Comparison of ENCODE assay signal across 32 cellular contexts in the genomic region with DNA sequence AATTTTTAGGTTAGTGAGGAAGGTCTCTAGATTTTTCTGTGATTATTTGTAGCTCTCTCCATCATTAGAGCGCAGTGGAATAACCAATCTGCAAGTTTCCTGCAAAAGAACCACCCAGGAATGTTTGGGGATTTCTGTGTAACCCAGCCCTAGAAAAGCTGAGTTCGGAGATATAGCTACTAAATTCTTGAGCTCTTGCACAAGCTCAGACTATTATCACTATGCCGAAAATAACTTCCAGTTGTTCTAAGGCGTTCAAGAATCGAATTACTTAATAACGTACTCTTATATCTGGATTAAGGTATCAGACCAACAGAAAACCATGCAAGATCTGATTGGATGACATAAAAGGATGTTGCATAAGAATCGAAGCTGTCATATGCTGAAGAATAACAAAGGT. TPM values are rescaled to one million over a fixed set of nuclear protein-coding genes. Genes with fewer than 3 reads are reported as not detected.
A peak's percentile ranks its signal among the peaks of the same experiment; 100 is the strongest.
DNase-seq lines count a peak whose midpoint lies in the region; ATAC-seq and TF ChIP-seq lines count a peak whose summit lies in the region.
"Had no signal": no experiment of that assay in that cellular context is flagged by ENCODE, and none has a peak within 500 bp of the region (broad histone marks: within the 10 kb centered on the region; RNA-seq: fewer than 3 reads in every experiment).

No MANE protein-coding gene starts in this region.

- no peaks in the 10 kb centered on the region for H3K9me3 Mint-ChIP-seq in GM23338
- H3K9me3 Mint-ChIP-seq: activated naive CD4-positive, alpha-beta T cell treated with anti-CD3 and anti-CD28 coated beads, Interleukin-2, amount 50 U/mL, for 24 hours had no signal

- H3K4me2 ChIP-seq in GM23338, result no peak overlapping the region
- H3K4me2 ChIP-seq: BLaER1 treated with 17β-estradiol and CSF1 and Interleukin-3, amounts not matched to agents 10 nM and 100 nM; hepatocyte had no signal

- H2AFZ ChIP-seq in GM23338, result no peak overlapping the region
- H2AFZ ChIP-seq: hepatocyte had no signal

- TF ChIP-seq CTCF in fibroblast of mammary gland (conservative IDR thresholded peaks at IDR 0.05; ENCODE audit: control insufficient read depth, insufficient read depth, low read depth, low read length) (no peak), psoas muscle (IDR thresholded peaks at IDR 0.05) (no peak), dorsolateral prefrontal cortex (IDR thresholded peaks at IDR 0.05 in 54 of 56, conservative IDR thresholded peaks at IDR 0.05 in 2 of 56; ENCODE audit: low read depth in 1 of 56, partially characterized antibody in 56 of 56) (no peak), GM23338 (conservative IDR thresholded peaks at IDR 0.05; ENCODE audit: low read depth in 2 of 2) (no peak)

- H3F3A ChIP-seq in GM23338 (replicated peaks; ENCODE audit: low read depth), result no peaks in the 10 kb centered on the region

- H3K79me2 ChIP-seq in GM23338 (replicated peaks; ENCODE audit: insufficient read depth), result no peaks in the 10 kb centered on the region
- H3K79me2 ChIP-seq: hepatocyte had no signal

- H3K4me1 ChIP-seq in adipocyte (ENCODE audit: control insufficient read depth, insufficient read depth, low read length) (peaks cover 41% of the 10 kb centered on the region), psoas muscle (no peaks in the 10 kb centered on the region), GM23338 (ENCODE audit: insufficient read depth) (peaks cover 28% of the 10 kb centered on the region)

- H3K4me3 ChIP-seq in adipocyte (ENCODE audit: low read length) (no peak overlapping the region), fibroblast of mammary gland (ENCODE audit: control insufficient read depth, low read depth, low read length) (no peak overlapping the region), psoas muscle (no peak overlapping the region), dorsolateral prefrontal cortex (no peak overlapping the region), GM23338 (no peak overlapping the region)
- H3K4me3 ChIP-seq: BLaER1 treated with 17β-estradiol and CSF1 and Interleukin-3, amounts not matched to agents 10 nM and 100 nM; cardiac muscle cell; hepatocyte had no signal

- H3K27ac ChIP-seq in psoas muscle, result no peak overlapping the region
- H3K27ac ChIP-seq in dorsolateral prefrontal cortex, result no peak overlapping the region
- H3K27ac ChIP-seq in GM23338 (ENCODE audit: low read depth), result no peak overlapping the region
- H3K27ac ChIP-seq: BLaER1 treated with 17β-estradiol and CSF1 and Interleukin-3, amounts not matched to agents 10 nM and 100 nM; cardiac muscle cell; VCaP had no signal

- no peak overlapping the region for H3K27ac Mint-ChIP-seq in GM23338
- H3K27ac Mint-ChIP-seq: activated naive CD4-positive, alpha-beta T cell treated with anti-CD3 and anti-CD28 coated beads, Interleukin-2, amount 50 U/mL, for 24 hours; stimulated activated naive CD8-positive, alpha-beta T cell treated with anti-CD3 and anti-CD28 coated beads, Interleukin-15, Interleukin-2, amounts not matched to agents 100 ng/mL and 50 ng/mL, for 24 hours had no signal

- H3K27me3 ChIP-seq in adipocyte (replicated peaks; ENCODE audit: control insufficient read depth, insufficient read depth, low read length) (no peaks in the 10 kb centered on the region), psoas muscle (ENCODE audit: insufficient read depth in 3 of 3, low read length in 2 of 3) (no peaks in the 10 kb centered on the region), dorsolateral prefrontal cortex (no peaks in the 10 kb centered on the region), GM23338 (ENCODE audit: insufficient read depth) (no peaks in the 10 kb centered on the region)
- H3K27me3 ChIP-seq: BLaER1 treated with 17β-estradiol and CSF1 and Interleukin-3, amounts not matched to agents 10 nM and 100 nM; cardiac muscle cell; hepatocyte had no signal

- no peaks in the 10 kb centered on the region for H3K36me3 Mint-ChIP-seq in GM23338 (ENCODE audit: low read depth)
- H3K36me3 Mint-ChIP-seq: activated naive CD4-positive, alpha-beta T cell treated with anti-CD3 and anti-CD28 coated beads, Interleukin-2, amount 50 U/mL, for 24 hours had no signal

- DNase-seq in AG20443 (ENCODE audit: low spot score), result peak; percentile 48
- peak; percentile 39 for DNase-seq in adipocyte (ENCODE audit: low read depth)
- DNase-seq in fibroblast of mammary gland (ENCODE audit: low read depth), result peak; percentile 28
- no peak for DNase-seq in psoas muscle
- no peak for DNase-seq in activated CD4-positive, alpha-beta T cell treated with anti-CD3 and anti-CD28 coated beads for 4 hours
- DNase-seq in dorsolateral prefrontal cortex, result no peak
- no peak for DNase-seq in T-helper 1 cell
- DNase-seq in GM23338 (ENCODE audit: low spot score), result no peak
- DNase-seq: ACHN; activated CD4-positive, alpha-beta T cell treated with anti-CD3 and anti-CD28 coated beads for 48 hours; activated T-cell treated with anti-CD3 and anti-CD28 coated beads for 4 hours; cortex of kidney; erythroblast; HCEC 1CT; Kasumi-1; left cardiac atrium; mammary epithelial cell; MV-4-11; NCI-H146; NCI-H226; NCI-H526 treated with DMSO at 0.1 percent for 48 hours; NK-92 treated with Interleukin-12 subunit alpha and Interleukin-12 subunit beta, amount 100 ng/mL, for 24 hours; retina; Right ventricle myocardium superior; stimulated activated CD4-positive, alpha-beta T cell treated with anti-CD3 and anti-CD28 coated beads, Interleukin-1b, Interleukin-23, amount 100 ng/mL, for 48 hours had no signal

- H3K9ac ChIP-seq in adipocyte (ENCODE audit: low read length), result peak overlapping the region; percentile 13
- H3K9ac ChIP-seq: BLaER1 treated with 17β-estradiol and CSF1 and Interleukin-3, amounts not matched to agents 10 nM and 100 nM had no signal

- peak in 3 of 4 donors; percentile 52 to 81 (median 69) for ATAC-seq in psoas muscle
- ATAC-seq in GM23338, result no peak
- ATAC-seq: HepG2 had no signal

- peaks cover 20% of the 10 kb centered on the region; the same call in 2 of the 3 replicates for H3K4me1 Mint-ChIP-seq in GM23338

- intact Hi-C loops in psoas muscle (cut with DNase I) (no loop called here), dorsolateral prefrontal cortex (cut with DNase I) (no loop called here)

- no peaks in the 10 kb centered on the region for H4K20me1 ChIP-seq in GM23338 (replicated peaks; ENCODE audit: insufficient read depth)
- H4K20me1 ChIP-seq: BLaER1 treated with 17β-estradiol and CSF1 and Interleukin-3, amounts not matched to agents 10 nM and 100 nM had no signal

- peaks cover 8% of the 10 kb centered on the region for H3K27me3 Mint-ChIP-seq in GM23338 (ENCODE audit: insufficient read depth, low read depth, poor library complexity)
- H3K27me3 Mint-ChIP-seq: activated naive CD4-positive, alpha-beta T cell treated with anti-CD3 and anti-CD28 coated beads, Interleukin-2, amount 50 U/mL, for 24 hours; stimulated activated naive CD8-positive, alpha-beta T cell treated with anti-CD3 and anti-CD28 coated beads, Interleukin-15, Interleukin-2, amounts not matched to agents 100 ng/mL and 50 ng/mL, for 24 hours had no signal

- H3K4me3 Mint-ChIP-seq in GM23338, result no peak overlapping the region
- H3K4me3 Mint-ChIP-seq: activated naive CD4-positive, alpha-beta T cell treated with anti-CD3 and anti-CD28 coated beads, Interleukin-2, amount 50 U/mL, for 24 hours; stimulated activated naive CD8-positive, alpha-beta T cell treated with anti-CD3 and anti-CD28 coated beads, Interleukin-15, Interleukin-2, amounts not matched to agents 100 ng/mL and 50 ng/mL, for 24 hours had no signal

- H3K36me3 ChIP-seq in adipocyte (ENCODE audit: control insufficient read depth, insufficient read depth, low read length, severe bottlenecking) (no peaks in the 10 kb centered on the region), psoas muscle (ENCODE audit: insufficient read depth in 1 of 2, low read depth in 1 of 2) (no peaks in the 10 kb centered on the region), GM23338 (ENCODE audit: insufficient read depth) (no peaks in the 10 kb centered on the region)
- H3K36me3 ChIP-seq: BLaER1 treated with 17β-estradiol and CSF1 and Interleukin-3, amounts not matched to agents 10 nM and 100 nM; cardiac muscle cell had no signal

- no peaks in the 10 kb centered on the region for H3K9me2 ChIP-seq in GM23338 (ENCODE audit: insufficient read depth)

- WGBS in psoas muscle, 3 donors, result 36 to 46% (median 43%) methylated on average over 7 of the region's 7 CpGs

- H3K9me3 ChIP-seq in adipocyte (ENCODE audit: control insufficient read depth, low read length), result no peaks in the 10 kb centered on the region
- no peaks in the 10 kb centered on the region for H3K9me3 ChIP-seq in psoas muscle
- H3K9me3 ChIP-seq: BLaER1 treated with 17β-estradiol and CSF1 and Interleukin-3, amounts not matched to agents 10 nM and 100 nM had no signal

TF ChIP-seq in GM23338, 12 proteins besides CTCF, POLR2A, EP300 and RAD21 (continues in another document):
- TF ChIP-seq CREB1 (CRISPR knock-in tag; IDR thresholded peaks at IDR 0.05; ENCODE audit: low read depth) (no peak), JUNB (IDR thresholded peaks at IDR 0.05; ENCODE audit: unreplicated experiment) (no peak), NANOG (IDR thresholded peaks at IDR 0.05; ENCODE audit: borderline replicate concordance) (no peak), EZH2phosphoT487 (IDR thresholded peaks at IDR 0.05; ENCODE audit: unreplicated experiment) (no peak), STAT1 (IDR thresholded peaks at IDR 0.05; ENCODE audit: unreplicated experiment) (no peak), ZNF114 (CRISPR knock-in tag; IDR thresholded peaks at IDR 0.05) (no peak)

RNA-seq across cellular contexts. Expression of a gene that starts 7.6 kb away (rescaled TPM):
- 1 to 10 TPM in 1 of 4 donors, under 1 TPM in 3; 0.25 to 1.2 (median 0.76) TPM for total RNA-seq in psoas muscle
- polyA plus RNA-seq in psoas muscle, result 1 to 10 TPM in 2 of 3 donors, under 1 TPM in 1; 0.99 to 1.3 (median 1.3) TPM
- total RNA-seq in dorsolateral prefrontal cortex, result 1 to 10 TPM in 1 of 120 experiments, under 1 TPM in 84, not detected in 35; 0.07 to 1.0 (median 0.22) TPM
- 19.0 and 19.5 TPM in 2 replicates for total RNA-seq in GM23338 (2014; rRNA removed; shearing (Covaris generic))
- polyA plus RNA-seq in GM23338 (2016; fragmentation: Nextera tagmentation; extraction: Ambion mirVana), result 3.4 and 4.3 TPM in 2 replicates
- total RNA-seq: HepG2 had no signal

Comparison
In these comparisons a context has a peak if more than half of its experiments do, and no peak if none do; other contexts are left out.
1. DNase-seq: peak in AG20443 (single experiment), adipocyte (single experiment) and fibroblast of mammary gland (single experiment); none in psoas muscle (0 of 2), activated CD4-positive, alpha-beta T cell treated with anti-CD3 and anti-CD28 coated beads for 4 hours (0 of 2), dorsolateral prefrontal cortex (0 of 10), T-helper 1 cell (0 of 5) and GM23338 (single experiment).